Comparison of ENCODE assay signal across 16 cellular contexts in genomic region chr9:93897075-93897970, GRCh38. TPM values are rescaled to one million over a fixed set of nuclear protein-coding genes. Genes with fewer than 3 reads are reported as not detected.
A peak's percentile ranks its signal among the peaks of the same experiment; 100 is the strongest.
DNase-seq lines count a peak whose midpoint lies in the region; ATAC-seq and TF ChIP-seq lines count a peak whose summit lies in the region.
"Had no signal": no experiment of that assay in that cellular context is flagged by ENCODE, and none has a peak within 500 bp of the region (broad histone marks: within the 10 kb centered on the region; RNA-seq: fewer than 3 reads in every experiment).

No MANE protein-coding gene starts in this region.

- no peaks in the 10 kb centered on the region for H3K36me3 Mint-ChIP-seq in CD14-positive monocyte

- no peak overlapping the region for H3K4me3 Mint-ChIP-seq in CD14-positive monocyte
- H3K4me3 Mint-ChIP-seq: nephron had no signal

- H3K27me3 ChIP-seq in right lobe of liver, result no peaks in the 10 kb centered on the region

- no peaks in the 10 kb centered on the region for H3K9me3 ChIP-seq in right lobe of liver

- TF ChIP-seq POLR2A in right lobe of liver (IDR thresholded peaks at IDR 0.05), result no peak

- DNase-seq in AG20443 (ENCODE audit: low spot score) (peak; percentile 6), CD14-positive monocyte (ENCODE audit: low spot score) (peak; percentile 27), right lobe of liver (peak in 2 of 3 donors; percentile 4 to 30), foreskin fibroblast (no peak), mucosa of gallbladder (ENCODE audit: low spot score) (no peak)
- DNase-seq in activated CD8-positive, alpha-beta memory T cell treated with anti-CD3 and anti-CD28 coated beads, Interleukin-2, amount 50 U/mL, for 48 hours, result peak; percentile 32
- DNase-seq: aorta, NCI-H1694 treated with DMSO at 0.1 percent for 48 hours, retina, SIG-M5, substantia nigra had no signal

- WGBS in right lobe of liver (ENCODE audit: insufficient coverage, low coverage, low lambda C conversion rate, missing lambda C conversion rate), result 59% methylated on average over 3 of the region's 8 CpGs

- H3K36me3 ChIP-seq in right lobe of liver, result no peaks in the 10 kb centered on the region

- H3K27ac Mint-ChIP-seq in CD14-positive monocyte, result no peak overlapping the region
- H3K27ac Mint-ChIP-seq: nephron had no signal

- peaks cover 0 to 12% (median 0%) of the 10 kb centered on the region in 4 donors for H3K4me1 ChIP-seq in right lobe of liver

- H3K27ac ChIP-seq in right lobe of liver, result no peak overlapping the region
- H3K27ac ChIP-seq: C4-2B had no signal

- H3K27me3 Mint-ChIP-seq in CD14-positive monocyte (ENCODE audit: low read depth in 3 of 3), result peaks cover 3 to 5% (median 3%) of the 10 kb centered on the region in 3 donors

- TF ChIP-seq CTCF in CD14-positive monocyte (IDR thresholded peaks at IDR 0.05), result no peak
- no peak for TF ChIP-seq CTCF in right lobe of liver (IDR thresholded peaks at IDR 0.05)
- no peak for TF ChIP-seq CTCF in foreskin fibroblast (IDR thresholded peaks at IDR 0.05; ENCODE audit: low read depth, low read length)

- H3K4me3 ChIP-seq in right lobe of liver (no peak overlapping the region), foreskin fibroblast (ENCODE audit: low read depth in 1 of 2, low read length in 2 of 2) (no peak overlapping the region)

- ATAC-seq in right lobe of liver (no peak), GM19452 (IDR thresholded peaks at IDR 0.05; ENCODE audit: unreplicated experiment) (no peak)

- intact Hi-C loops in CD14-positive monocyte (cut with micrococcal nuclease) (no loop called here), right lobe of liver (cut with DNase I) (no loop called here)

- peaks cover 8 to 21% (median 17%) of the 10 kb centered on the region in 7 donors for H3K9me3 Mint-ChIP-seq in CD14-positive monocyte

- no peaks in the 10 kb centered on the region for H3K4me1 Mint-ChIP-seq in CD14-positive monocyte
- H3K4me1 Mint-ChIP-seq: nephron had no signal

RNA-seq across cellular contexts. Expression of gene BARX1, which starts 57.8 kb away (rescaled TPM):
- polyA plus RNA-seq in CD14-positive monocyte, result not detected
- total RNA-seq in right lobe of liver (not detected), mucosa of gallbladder (2.9 TPM)
- total RNA-seq: frontal cortex, lung microvascular endothelial cell had no signal
- polyA plus RNA-seq: aorta had no signal

Comparison
In these comparisons a context has a peak if more than half of its experiments do, and no peak if none do; other contexts are left out.
1. DNase-seq: peak in AG20443 (single experiment), CD14-positive monocyte (single experiment), activated CD8-positive, alpha-beta memory T cell treated with anti-CD3 and anti-CD28 coated beads, Interleukin-2, amount 50 U/mL, for 48 hours (single experiment) and right lobe of liver (2 of 3); none in foreskin fibroblast (0 of 2) and mucosa of gallbladder (single experiment).